ENCODE assay signal across 9 cellular contexts in the genomic region with DNA sequence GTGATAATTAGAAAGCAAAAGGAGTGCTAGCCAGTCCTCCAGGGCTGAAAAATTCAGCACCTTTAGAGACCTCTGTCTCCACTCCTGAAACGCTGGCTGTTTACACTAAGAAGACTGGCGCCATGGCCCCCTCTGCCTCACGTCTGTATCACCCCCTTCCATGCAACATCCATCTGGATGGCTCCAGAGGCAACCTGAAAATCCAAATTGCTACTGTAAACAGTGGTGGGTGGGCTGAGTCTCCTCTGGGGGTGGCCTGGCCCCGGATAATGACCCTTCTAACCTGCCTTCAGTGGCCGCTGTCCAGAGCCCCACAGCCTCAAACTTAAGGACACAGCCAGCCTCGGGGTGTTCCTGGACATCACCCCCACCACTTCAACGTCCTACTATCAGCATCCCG. TPM values are rescaled to one million over a fixed set of nuclear protein-coding genes. Genes with fewer than 3 reads are reported as not detected.
DNase-seq lines count a peak whose midpoint lies in the region; ATAC-seq lines count a peak whose summit lies in the region.
"Had no signal": no experiment of that assay in that cellular context is flagged by ENCODE, and none has a peak within 500 bp of the region (broad histone marks: within the 10 kb centered on the region; RNA-seq: fewer than 3 reads in every experiment).

No MANE protein-coding gene starts in this region.

- H3K4me3 Mint-ChIP-seq in activated naive CD8-positive, alpha-beta T cell treated with anti-CD3 and anti-CD28 coated beads for 36 hours: peak overlapping the region; percentile 59
- peak overlapping the region; percentile 39 for H3K4me3 Mint-ChIP-seq in stimulated activated effector memory CD8-positive, alpha-beta T cell treated with anti-CD3 and anti-CD28 coated beads, Interleukin-12 subunit alpha, Interleukin-12 subunit beta, amount 100 ng/mL, for 72 hours

- no peak overlapping the region for H3K27ac Mint-ChIP-seq in activated naive CD8-positive, alpha-beta T cell treated with anti-CD3 and anti-CD28 coated beads for 36 hours
- H3K27ac Mint-ChIP-seq in stimulated activated effector memory CD8-positive, alpha-beta T cell treated with anti-CD3 and anti-CD28 coated beads, Interleukin-12 subunit alpha, Interleukin-12 subunit beta, amount 100 ng/mL, for 72 hours: no peak overlapping the region

- H3K9me3 Mint-ChIP-seq in activated naive CD8-positive, alpha-beta T cell treated with anti-CD3 and anti-CD28 coated beads for 36 hours: no peaks in the 10 kb centered on the region
- peaks cover 16% of the 10 kb centered on the region for H3K9me3 Mint-ChIP-seq in stimulated activated effector memory CD8-positive, alpha-beta T cell treated with anti-CD3 and anti-CD28 coated beads, Interleukin-12 subunit alpha, Interleukin-12 subunit beta, amount 100 ng/mL, for 72 hours

- DNase-seq in NCI-H1092 (lab: John Stamatoyannopoulos, UW) (peak; percentile 7), NCI-H1092 treated with DMSO at 0.1 percent for 48 hours (lab: John Stamatoyannopoulos, UW) (no peak), iPS-NIHi7 (ENCODE audit: extremely low spot score) (peak; percentile 9), SIG-M5 treated with dmso at 0.1 percent for 504 hours (lab: John Stamatoyannopoulos, UW; ENCODE audit: unreplicated experiment) (no peak)
- DNase-seq in activated naive CD8-positive, alpha-beta T cell treated with anti-CD3 and anti-CD28 coated beads for 36 hours: no peak
- no peak for DNase-seq in stimulated activated effector memory CD8-positive, alpha-beta T cell treated with anti-CD3 and anti-CD28 coated beads, Interleukin-12 subunit alpha, Interleukin-12 subunit beta, amount 100 ng/mL, for 72 hours (ENCODE audit: low spot score in 2 of 2)
- DNase-seq: cerebellar nuclear complex had no signal

- peaks cover 3% of the 10 kb centered on the region for H3K36me3 Mint-ChIP-seq in activated naive CD8-positive, alpha-beta T cell treated with anti-CD3 and anti-CD28 coated beads for 36 hours
- no peaks in the 10 kb centered on the region for H3K36me3 Mint-ChIP-seq in stimulated activated effector memory CD8-positive, alpha-beta T cell treated with anti-CD3 and anti-CD28 coated beads, Interleukin-12 subunit alpha, Interleukin-12 subunit beta, amount 100 ng/mL, for 72 hours

- peaks cover 57% of the 10 kb centered on the region for H3K27me3 Mint-ChIP-seq in activated naive CD8-positive, alpha-beta T cell treated with anti-CD3 and anti-CD28 coated beads for 36 hours

- peaks cover 7% of the 10 kb centered on the region for H3K4me1 Mint-ChIP-seq in activated naive CD8-positive, alpha-beta T cell treated with anti-CD3 and anti-CD28 coated beads for 36 hours
- H3K4me1 Mint-ChIP-seq in stimulated activated effector memory CD8-positive, alpha-beta T cell treated with anti-CD3 and anti-CD28 coated beads, Interleukin-12 subunit alpha, Interleukin-12 subunit beta, amount 100 ng/mL, for 72 hours: peaks cover 6% of the 10 kb centered on the region

- no peak for ATAC-seq in stimulated activated effector memory CD8-positive, alpha-beta T cell treated with anti-CD3 and anti-CD28 coated beads, Interleukin-12 subunit alpha, Interleukin-12 subunit beta, amount 100 ng/mL, for 72 hours
- no peak for ATAC-seq in GM18909 (IDR thresholded peaks at IDR 0.05; ENCODE audit: poor library complexity, unreplicated experiment)
- ATAC-seq in GM18867 (IDR thresholded peaks at IDR 0.05; ENCODE audit: unreplicated experiment): no peak

RNA-seq across cellular contexts. Expression of gene PRKD1, which starts 1.4 kb away (rescaled TPM):
- not detected for total RNA-seq in activated naive CD8-positive, alpha-beta T cell treated with anti-CD3 and anti-CD28 coated beads for 36 hours

Comparison
In these comparisons a context has a peak if more than half of its experiments do, and no peak if none do; other contexts are left out.
1. DNase-seq: peak in NCI-H1092 (single experiment) and iPS-NIHi7 (single experiment); none in NCI-H1092 treated with DMSO at 0.1 percent for 48 hours (single experiment), activated naive CD8-positive, alpha-beta T cell treated with anti-CD3 and anti-CD28 coated beads for 36 hours (single experiment), stimulated activated effector memory CD8-positive, alpha-beta T cell treated with anti-CD3 and anti-CD28 coated beads, Interleukin-12 subunit alpha, Interleukin-12 subunit beta, amount 100 ng/mL, for 72 hours (0 of 2) and SIG-M5 treated with dmso at 0.1 percent for 504 hours (single experiment).